Comparison of ENCODE assay signal across 27 cellular contexts in genomic region chr18:44513233-44513632, GRCh38.
DNase-seq lines count a peak whose midpoint lies in the region; ATAC-seq and TF ChIP-seq lines count a peak whose summit lies in the region.
"Had no signal": no experiment of that assay in that cellular context is flagged by ENCODE, and none has a peak within 500 bp of the region (broad histone marks: within the 10 kb centered on the region; RNA-seq: fewer than 3 reads in every experiment).

No MANE protein-coding gene starts in this region.

- H3K9me3 ChIP-seq in ascending aorta, result no peaks in the 10 kb centered on the region
- H3K9me3 ChIP-seq: A549, BE2C, BLaER1 had no signal

- POLR2A ChIA-PET in activated B cell treated with CpG ODN at 0.5 μM for 24 hours (lab: Charles Lee), result no interaction called here

- no peaks in the 10 kb centered on the region for H3K4me1 ChIP-seq in ascending aorta
- H3K4me1 ChIP-seq: A549, BE2C had no signal

- H3K36me3 ChIP-seq in ascending aorta, result no peaks in the 10 kb centered on the region
- H3K36me3 ChIP-seq: BE2C, BLaER1 had no signal

- no peaks in the 10 kb centered on the region for H3K27me3 Mint-ChIP-seq in activated T-cell treated with anti-CD3 and anti-CD28 coated beads, Interleukin-2, amount 50 U/mL, for 72 hours (ENCODE audit: low read depth)
- no peaks in the 10 kb centered on the region for H3K27me3 Mint-ChIP-seq in activated T-cell treated with anti-CD3 and anti-CD28 coated beads, Interleukin-2, amount 50 U/mL, for 4 hours (ENCODE audit: low read depth)
- H3K27me3 Mint-ChIP-seq in activated B cell treated with CpG ODN at 0.5 μM for 24 hours (no peaks in the 10 kb centered on the region), naive B cell (no peaks in the 10 kb centered on the region)
- H3K27me3 Mint-ChIP-seq in stimulated activated naive B cell treated with anti-CD40 and anti-IgM and Interleukin-4, amounts not matched to agents 10 μg/mL and 1 μg/mL and 100 μg/mL, for 72 hours, result no peaks in the 10 kb centered on the region
- H3K27me3 Mint-ChIP-seq: CD4-positive, CD25-positive, alpha-beta regulatory T cell had no signal

- no peak for ATAC-seq in activated T-cell treated with anti-CD3 and anti-CD28 coated beads, Interleukin-2, amount 50 U/mL, for 72 hours (replicated peaks in 1 of 2)
- no peak for ATAC-seq in activated T-cell treated with anti-CD3 and anti-CD28 coated beads, Interleukin-2, amount 50 U/mL, for 4 hours
- ATAC-seq in activated B cell treated with CpG ODN at 0.5 μM for 24 hours (ENCODE audit: low read depth), result no peak
- ATAC-seq in naive B cell (ENCODE audit: low read depth in 2 of 2), result no peak
- no peak for ATAC-seq in stimulated activated naive B cell treated with anti-CD40 and anti-IgM and Interleukin-4, amounts not matched to agents 10 μg/mL and 1 μg/mL and 100 μg/mL, for 72 hours (replicated peaks)
- ATAC-seq: A549, GM12878 had no signal

- no peaks in the 10 kb centered on the region for H3K36me3 Mint-ChIP-seq in activated T-cell treated with anti-CD3 and anti-CD28 coated beads, Interleukin-2, amount 50 U/mL, for 72 hours (ENCODE audit: insufficient read depth in 2 of 2)
- H3K36me3 Mint-ChIP-seq in activated T-cell treated with anti-CD3 and anti-CD28 coated beads, Interleukin-2, amount 50 U/mL, for 4 hours (ENCODE audit: insufficient read depth), result no peaks in the 10 kb centered on the region
- H3K36me3 Mint-ChIP-seq in activated B cell treated with CpG ODN at 0.5 μM for 24 hours (ENCODE audit: low read depth) (no peaks in the 10 kb centered on the region), naive B cell (no peaks in the 10 kb centered on the region)
- H3K36me3 Mint-ChIP-seq in stimulated activated naive B cell treated with anti-CD40 and anti-IgM and Interleukin-4, amounts not matched to agents 10 μg/mL and 1 μg/mL and 100 μg/mL, for 72 hours, result peaks cover 0 to 3% of the 10 kb centered on the region in 2 donors
- H3K36me3 Mint-ChIP-seq: CD4-positive, alpha-beta memory T cell; CD4-positive, CD25-positive, alpha-beta regulatory T cell; CD8-positive, alpha-beta memory T cell had no signal

- intact Hi-C loops in activated B cell treated with CpG ODN at 0.5 μM for 24 hours (cut with micrococcal nuclease), result no loop called here
- intact Hi-C loops in ascending aorta (cut with DNase I), result no loop called here

- no peaks in the 10 kb centered on the region for H3K27me3 ChIP-seq in ascending aorta
- H3K27me3 ChIP-seq: BE2C, BLaER1 had no signal

- H3K27ac ChIP-seq in ascending aorta, result no peak overlapping the region
- H3K27ac ChIP-seq: 22Rv1, A549, BLaER1 had no signal

- H3K4me1 Mint-ChIP-seq in activated T-cell treated with anti-CD3 and anti-CD28 coated beads, Interleukin-2, amount 50 U/mL, for 72 hours (ENCODE audit: low read depth), result no peaks in the 10 kb centered on the region
- no peaks in the 10 kb centered on the region for H3K4me1 Mint-ChIP-seq in activated T-cell treated with anti-CD3 and anti-CD28 coated beads, Interleukin-2, amount 50 U/mL, for 4 hours (ENCODE audit: low read depth)
- peaks cover 7% of the 10 kb centered on the region for H3K4me1 Mint-ChIP-seq in activated B cell treated with CpG ODN at 0.5 μM for 24 hours
- peaks cover 16 to 46% (median 26%) of the 10 kb centered on the region in 3 donors for H3K4me1 Mint-ChIP-seq in naive B cell
- peaks cover 22 to 28% of the 10 kb centered on the region in 2 donors for H3K4me1 Mint-ChIP-seq in stimulated activated naive B cell treated with anti-CD40 and anti-IgM and Interleukin-4, amounts not matched to agents 10 μg/mL and 1 μg/mL and 100 μg/mL, for 72 hours
- H3K4me1 Mint-ChIP-seq: CD4-positive, alpha-beta memory T cell; CD4-positive, CD25-positive, alpha-beta regulatory T cell had no signal

- TF ChIP-seq CTCF in activated B cell treated with CpG ODN at 0.5 μM for 24 hours (IDR thresholded peaks at IDR 0.05), result no peak
- TF ChIP-seq CTCF in ascending aorta (IDR thresholded peaks at IDR 0.05), result no peak

- H3K4me3 ChIP-seq in ascending aorta, result no peak overlapping the region
- H3K4me3 ChIP-seq: A549, BLaER1, GM12878 had no signal

- peak overlapping the region; percentile 2 for H3K27ac Mint-ChIP-seq in activated T-cell treated with anti-CD3 and anti-CD28 coated beads, Interleukin-2, amount 50 U/mL, for 72 hours
- H3K27ac Mint-ChIP-seq in activated B cell treated with CpG ODN at 0.5 μM for 24 hours, result peak overlapping the region; percentile 55
- H3K27ac Mint-ChIP-seq in naive B cell, result peak overlapping the region in 5 of 6 donors; percentile 34 to 80 (median 74)
- peak overlapping the region; percentile 10 for H3K27ac Mint-ChIP-seq in stimulated activated naive B cell treated with anti-CD40 and anti-IgM and Interleukin-4, amounts not matched to agents 10 μg/mL and 1 μg/mL and 100 μg/mL, for 72 hours
- H3K27ac Mint-ChIP-seq: CD4-positive, alpha-beta memory T cell; CD4-positive, CD25-positive, alpha-beta regulatory T cell; CD8-positive, alpha-beta memory T cell had no signal

- DNase-seq in activated T-cell treated with anti-CD3 and anti-CD28 coated beads, Interleukin-2, amount 50 U/mL, for 72 hours, result no peak
- no peak for DNase-seq in activated T-cell treated with anti-CD3 and anti-CD28 coated beads, Interleukin-2, amount 50 U/mL, for 4 hours
- DNase-seq in activated B cell treated with CpG ODN at 0.5 μM for 24 hours (no peak), naive B cell (no peak), ascending aorta (ENCODE audit: low spot score in 2 of 2) (no peak), T-helper 1 cell (no peak), NCI-H1417 (lab: John Stamatoyannopoulos, UW) (no peak)
- no peak for DNase-seq in stimulated activated naive B cell treated with anti-CD40 and anti-IgM and Interleukin-4, amounts not matched to agents 10 μg/mL and 1 μg/mL and 100 μg/mL, for 72 hours
- DNase-seq: AML-193; BE2C; C1 segment of cervical spinal cord; CD4-positive, alpha-beta memory T cell; CD4-positive, CD25-positive, alpha-beta regulatory T cell; CD8-positive, alpha-beta memory T cell; COR-L47; DMS 273 treated with DMSO at 0.1 percent for 48 hours; DMS153; DMS53; DMS79; DND-41; EL; GDM1 had no signal

- no peak overlapping the region for H3K4me3 Mint-ChIP-seq in activated T-cell treated with anti-CD3 and anti-CD28 coated beads, Interleukin-2, amount 50 U/mL, for 72 hours
- H3K4me3 Mint-ChIP-seq in activated T-cell treated with anti-CD3 and anti-CD28 coated beads, Interleukin-2, amount 50 U/mL, for 4 hours, result no peak overlapping the region
- H3K4me3 Mint-ChIP-seq in activated B cell treated with CpG ODN at 0.5 μM for 24 hours, result no peak overlapping the region
- H3K4me3 Mint-ChIP-seq in naive B cell, result peak overlapping the region in 1 of 8 donors; percentile 7
- H3K4me3 Mint-ChIP-seq in stimulated activated naive B cell treated with anti-CD40 and anti-IgM and Interleukin-4, amounts not matched to agents 10 μg/mL and 1 μg/mL and 100 μg/mL, for 72 hours, result no peak overlapping the region
- H3K4me3 Mint-ChIP-seq: CD14-positive monocyte; CD4-positive, alpha-beta memory T cell; CD4-positive, CD25-positive, alpha-beta regulatory T cell; CD8-positive, alpha-beta memory T cell had no signal

- H3K9me3 Mint-ChIP-seq in activated T-cell treated with anti-CD3 and anti-CD28 coated beads, Interleukin-2, amount 50 U/mL, for 72 hours, result no peaks in the 10 kb centered on the region
- no peaks in the 10 kb centered on the region for H3K9me3 Mint-ChIP-seq in activated T-cell treated with anti-CD3 and anti-CD28 coated beads, Interleukin-2, amount 50 U/mL, for 4 hours
- no peaks in the 10 kb centered on the region for H3K9me3 Mint-ChIP-seq in activated B cell treated with CpG ODN at 0.5 μM for 24 hours
- peaks cover 0 to 4% (median 0%) of the 10 kb centered on the region in 7 donors for H3K9me3 Mint-ChIP-seq in naive B cell
- H3K9me3 Mint-ChIP-seq in stimulated activated naive B cell treated with anti-CD40 and anti-IgM and Interleukin-4, amounts not matched to agents 10 μg/mL and 1 μg/mL and 100 μg/mL, for 72 hours, result peaks cover 0 to 8% of the 10 kb centered on the region in 2 donors
- H3K9me3 Mint-ChIP-seq: CD4-positive, alpha-beta memory T cell; CD8-positive, alpha-beta memory T cell had no signal

- CTCF ChIA-PET in activated B cell treated with CpG ODN at 0.5 μM for 24 hours (lab: Charles Lee), result no interaction called here

Comparison
In these comparisons a context has a peak if more than half of its experiments do, and no peak if none do; other contexts are left out.
1. H3K27ac Mint-ChIP-seq: peak in every context shown above with its lines; median percentile 74 in naive B cell; 55 in activated B cell treated with CpG ODN at 0.5 μM for 24 hours; 10 in stimulated activated naive B cell treated with anti-CD40 and anti-IgM and Interleukin-4, amounts not matched to agents 10 μg/mL and 1 μg/mL and 100 μg/mL, for 72 hours; 2 in activated T-cell treated with anti-CD3 and anti-CD28 coated beads, Interleukin-2, amount 50 U/mL, for 72 hours.